In the genomic region with DNA sequence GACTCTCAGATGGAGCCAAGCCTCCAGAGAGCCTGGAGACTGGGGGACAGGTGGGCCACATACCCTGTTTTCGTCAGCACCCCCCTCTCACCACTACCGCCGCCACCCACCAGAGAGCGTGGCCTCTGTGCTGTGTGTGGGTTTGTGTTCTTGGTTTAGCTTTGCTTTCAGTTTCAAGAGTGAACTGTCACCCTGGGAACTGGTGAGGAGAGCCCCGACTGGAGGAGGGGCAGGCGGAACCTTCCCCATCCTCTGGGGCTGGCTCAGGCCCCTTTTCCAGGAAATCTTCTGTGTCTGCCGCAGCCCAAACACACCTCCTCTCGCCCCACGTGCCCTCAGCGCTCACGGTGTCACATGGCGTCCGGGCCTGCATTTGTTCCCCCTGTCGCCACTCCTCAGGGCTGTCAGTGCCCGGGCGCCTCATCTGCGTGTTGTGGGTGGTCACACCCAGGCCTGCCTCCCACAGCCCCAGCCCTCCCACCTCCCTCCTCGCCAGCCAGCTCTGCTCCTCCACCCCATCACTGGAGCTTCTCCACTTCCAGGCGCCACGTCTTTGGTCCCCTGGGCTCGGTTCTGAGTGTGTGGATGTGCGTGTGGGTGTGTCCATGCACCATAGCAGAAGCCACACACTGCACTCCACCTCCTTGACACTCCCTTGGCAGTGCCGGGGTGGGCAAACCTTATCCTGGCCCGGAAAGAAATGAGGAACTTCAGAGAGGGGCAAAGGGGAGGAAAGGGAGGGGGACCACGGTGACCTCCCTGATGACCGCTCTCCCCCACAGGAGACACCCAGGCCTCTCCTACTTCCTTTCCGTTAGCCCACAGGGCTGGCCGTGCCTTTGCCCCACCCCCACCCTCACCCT, we compare ENCODE assay signal across 8 cellular contexts. TPM values are rescaled to one million over a fixed set of nuclear protein-coding genes. Genes with fewer than 3 reads are reported as not detected.
A peak's percentile ranks its signal among the peaks of the same experiment; 100 is the strongest.
DNase-seq lines count a peak whose midpoint lies in the region; ATAC-seq and TF ChIP-seq lines count a peak whose summit lies in the region.

No MANE protein-coding gene starts in this region.

- H3K4me1 Mint-ChIP-seq in IgD-negative memory B cell: peaks cover 48 to 52% (median 51%) of the 10 kb centered on the region in 3 donors
- H3K4me1 Mint-ChIP-seq in MCF 10A (ENCODE audit: insufficient read depth, unreplicated experiment): no peaks in the 10 kb centered on the region

- CTCF ChIA-PET in MCF 10A (lab: Yijun Ruan, JAX): interaction anchor here (0.5 kb wide), 1 partner anchor 110 kb away, joined by 3 read pairs; no protein-coding TSS in a partner anchor

- no peaks in the 10 kb centered on the region for H3K36me3 Mint-ChIP-seq in IgD-negative memory B cell
- H3K36me3 Mint-ChIP-seq in MCF 10A (ENCODE audit: insufficient read depth, unreplicated experiment): peaks cover 18% of the 10 kb centered on the region

- H3K36me3 ChIP-seq in BLaER1 treated with 17β-estradiol and CSF1 and Interleukin-3, amounts not matched to agents 10 nM and 100 nM: peaks cover 0 to 23% (median 0%) of the 10 kb centered on the region in 11 experiments; a peak in 7 of 22 replicates

- TF ChIP-seq CTCF in MCF 10A (IDR thresholded peaks at IDR 0.05; ENCODE audit: unreplicated experiment): no peak

- peak overlapping the region; percentile 23 to 62 (median 41); a peak in 18 of 20 replicates for H3K4me3 ChIP-seq in BLaER1 treated with 17β-estradiol and CSF1 and Interleukin-3, amounts not matched to agents 10 nM and 100 nM

- peak; percentile 33 to 42 for DNase-seq in activated CD8-positive, alpha-beta memory T cell treated with anti-CD3 and anti-CD28 coated beads for 1 hour (ENCODE audit: extremely low read depth in 1 of 2, low read depth in 1 of 2)
- DNase-seq in Right ventricle myocardium inferior (ENCODE audit: missing footprints): peak; percentile 75
- peak; percentile 68 for DNase-seq in stimulated activated CD4-positive, alpha-beta T cell treated with anti-CD3 and anti-CD28 coated beads, Interleukin-4, amount 100 ng/mL, for 1 hour
- no peak for DNase-seq in MCF 10A (ENCODE audit: unreplicated experiment)

- POLR2A ChIA-PET in MCF 10A (lab: Yijun Ruan, JAX): no interaction called here

- peak overlapping the region in 10 of 11 experiments; percentile 20 to 75 (median 70); a peak in 19 of 22 replicates for H3K9ac ChIP-seq in BLaER1 treated with 17β-estradiol and CSF1 and Interleukin-3, amounts not matched to agents 10 nM and 100 nM

- H3K27me3 ChIP-seq in BLaER1 treated with 17β-estradiol and CSF1 and Interleukin-3, amounts not matched to agents 10 nM and 100 nM: peaks cover 88 to 100% (median 93%) of the 10 kb centered on the region in 11 experiments

- H3K4me1 ChIP-seq in BLaER1 treated with 17β-estradiol and CSF1 and Interleukin-3, amounts not matched to agents 10 nM and 100 nM: peaks cover 65 to 74% (median 72%) of the 10 kb centered on the region in 10 experiments

- no TSS peak for BruUV-seq in MCF 10A (replicated peaks; lab: Mats Ljungman, UMichigan)

- intact Hi-C loops in Right ventricle myocardium inferior (cut with DNase I) (loop anchor here (2.0 kb wide), 1 partner anchor 38 kb away; no protein-coding TSS in a partner anchor), MCF 10A (cut with micrococcal nuclease) (no loop called here)

- H3K9me3 Mint-ChIP-seq in IgD-negative memory B cell: no peaks in the 10 kb centered on the region
- H3K9me3 Mint-ChIP-seq in MCF 10A (ENCODE audit: unreplicated experiment): no peaks in the 10 kb centered on the region

- H3K4me3 Mint-ChIP-seq in IgD-negative memory B cell (peak overlapping the region; percentile 82 to 98 (median 91)), MCF 10A (ENCODE audit: unreplicated experiment) (no peak overlapping the region)

- peak overlapping the region; percentile 80 to 95 (median 89) for H3K4me2 ChIP-seq in BLaER1 treated with 17β-estradiol and CSF1 and Interleukin-3, amounts not matched to agents 10 nM and 100 nM

- peaks cover 36 to 92% (median 66%) of the 10 kb centered on the region in 11 experiments; a peak in 19 of 22 replicates for H4K20me1 ChIP-seq in BLaER1 treated with 17β-estradiol and CSF1 and Interleukin-3, amounts not matched to agents 10 nM and 100 nM

- H3K27ac Mint-ChIP-seq in IgD-negative memory B cell (peak overlapping the region; percentile 85 to 95 (median 94)), MCF 10A (ENCODE audit: low read depth, unreplicated experiment) (no peak overlapping the region)

- H3K9me3 ChIP-seq in BLaER1 treated with 17β-estradiol and CSF1 and Interleukin-3, amounts not matched to agents 10 nM and 100 nM (replicated peaks in 1 of 11): no peaks in the 10 kb centered on the region

- ATAC-seq in GM21360 (IDR thresholded peaks at IDR 0.05; ENCODE audit: unreplicated experiment): peak; percentile 53
- peak; percentile 81 for ATAC-seq in Right ventricle myocardium inferior
- ATAC-seq in SK-N-SH treated with all-trans-retinoic acid at 6 μM for 48 hours: no peak

- peak overlapping the region in 10 of 11 experiments; percentile 20 to 84 (median 78); a peak in 19 of 22 replicates for H3K27ac ChIP-seq in BLaER1 treated with 17β-estradiol and CSF1 and Interleukin-3, amounts not matched to agents 10 nM and 100 nM

- H3K27me3 Mint-ChIP-seq in IgD-negative memory B cell (peaks cover 4% of the 10 kb centered on the region), MCF 10A (ENCODE audit: insufficient read depth, unreplicated experiment) (peaks cover 12% of the 10 kb centered on the region)

TF ChIP-seq in SK-N-SH treated with all-trans-retinoic acid at 6 μM for 48 hours, 23 proteins besides CTCF, POLR2A, EP300 and RAD21:
- TF ChIP-seq, protein P1, sequence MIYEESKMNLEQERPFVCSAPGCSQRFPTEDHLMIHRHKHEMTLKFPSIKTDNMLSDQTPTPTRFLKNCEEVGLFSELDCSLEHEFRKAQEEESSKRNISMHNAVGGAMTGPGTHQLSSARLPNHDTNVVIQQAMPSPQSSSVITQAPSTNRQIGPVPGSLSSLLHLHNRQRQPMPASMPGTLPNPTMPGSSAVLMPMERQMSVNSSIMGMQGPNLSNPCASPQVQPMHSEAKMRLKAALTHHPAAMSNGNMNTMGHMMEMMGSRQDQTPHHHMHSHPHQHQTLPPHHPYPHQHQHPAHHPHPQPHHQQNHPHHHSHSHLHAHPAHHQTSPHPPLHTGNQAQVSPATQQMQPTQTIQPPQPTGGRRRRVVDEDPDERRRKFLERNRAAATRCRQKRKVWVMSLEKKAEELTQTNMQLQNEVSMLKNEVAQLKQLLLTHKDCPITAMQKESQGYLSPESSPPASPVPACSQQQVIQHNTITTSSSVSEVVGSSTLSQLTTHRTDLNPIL (CRISPR knock-in tag; IDR thresholded peaks at IDR 0.05; ENCODE audit: low read depth): no peak
- TF ChIP-seq SNAI2 (CRISPR knock-in tag; IDR thresholded peaks at IDR 0.05) (no peak), RARB (CRISPR knock-in tag; IDR thresholded peaks at IDR 0.05) (no peak)

RNA-seq across cellular contexts. Expression of a gene that starts 27.8 kb away (rescaled TPM):
- 15.6 TPM for polyA plus RNA-seq in IgD-negative memory B cell
- total RNA-seq in Right ventricle myocardium inferior (2.8 TPM), MCF 10A (2022) (19.5 and 23.6 TPM in 2 replicates)
